7 cellular contexts compared by ENCODE assay signal in genomic region chr2:38178556-38179419, GRCh38.
DNase-seq lines count a peak whose midpoint lies in the region; ATAC-seq and TF ChIP-seq lines count a peak whose summit lies in the region.

No MANE protein-coding gene starts in this region.

- H3K36me3 Mint-ChIP-seq in activated T-helper 2 cell treated with anti-CD3 and anti-CD28 coated beads, Interferon-gamma antibody, Interleukin-2, Interleukin-4, amounts not matched to agents 10 μg/mL and 5 μg/mL and 100 μg/mL, durations not matched to agents 14 hours and 24 hours and 36 hours (ENCODE audit: low read depth) = no peaks in the 10 kb centered on the region

- peaks cover 69% of the 10 kb centered on the region for H3K4me1 ChIP-seq in skeletal muscle satellite cell (ENCODE audit: control insufficient read depth, insufficient read depth, low read length)

- no peak overlapping the region for H3K4me3 ChIP-seq in fibroblast of the aortic adventitia (ENCODE audit: low read depth, low read length)
- no peak overlapping the region for H3K4me3 ChIP-seq in skeletal muscle satellite cell (ENCODE audit: low read length)

- no peaks in the 10 kb centered on the region for H3K9me3 ChIP-seq in skeletal muscle satellite cell (replicated peaks; ENCODE audit: low read length)

- intact Hi-C loops in activated T-helper 2 cell treated with anti-CD3 and anti-CD28 coated beads, Interferon-gamma antibody, Interleukin-2, Interleukin-4, amounts not matched to agents 10 μg/mL and 5 μg/mL and 100 μg/mL, durations not matched to agents 14 hours and 24 hours and 36 hours (cut with micrococcal nuclease) = no loop called here

- DNase-seq in NCI-H226 (peak; percentile 75), fibroblast of the aortic adventitia (ENCODE audit: low read depth) (peak; percentile 90), ureter (ENCODE audit: low spot score) (no peak), SHP77 (lab: John Stamatoyannopoulos, UW) (no peak)
- DNase-seq in activated T-helper 2 cell treated with anti-CD3 and anti-CD28 coated beads, Interferon-gamma antibody, Interleukin-2, Interleukin-4, amounts not matched to agents 10 μg/mL and 5 μg/mL and 100 μg/mL, durations not matched to agents 14 hours and 24 hours and 36 hours (ENCODE audit: low spot score) = no peak

- no peak overlapping the region for H3K27ac Mint-ChIP-seq in activated T-helper 2 cell treated with anti-CD3 and anti-CD28 coated beads, Interferon-gamma antibody, Interleukin-2, Interleukin-4, amounts not matched to agents 10 μg/mL and 5 μg/mL and 100 μg/mL, durations not matched to agents 14 hours and 24 hours and 36 hours

- peak; percentile 67 for ATAC-seq in GM21367 (IDR thresholded peaks at IDR 0.05; ENCODE audit: unreplicated experiment)

- no peaks in the 10 kb centered on the region for H3K9me3 Mint-ChIP-seq in activated T-helper 2 cell treated with anti-CD3 and anti-CD28 coated beads, Interferon-gamma antibody, Interleukin-2, Interleukin-4, amounts not matched to agents 10 μg/mL and 5 μg/mL and 100 μg/mL, durations not matched to agents 14 hours and 24 hours and 36 hours

- peaks cover 25% of the 10 kb centered on the region for H3K27me3 Mint-ChIP-seq in activated T-helper 2 cell treated with anti-CD3 and anti-CD28 coated beads, Interferon-gamma antibody, Interleukin-2, Interleukin-4, amounts not matched to agents 10 μg/mL and 5 μg/mL and 100 μg/mL, durations not matched to agents 14 hours and 24 hours and 36 hours (ENCODE audit: low read depth)

- no peak for TF ChIP-seq CTCF in fibroblast of the aortic adventitia (IDR thresholded peaks at IDR 0.05; ENCODE audit: insufficient read depth, low read length)

- peak overlapping the region; percentile 41 for H3K4me2 ChIP-seq in skeletal muscle satellite cell (ENCODE audit: low read length)

- H3K36me3 ChIP-seq in skeletal muscle satellite cell (ENCODE audit: insufficient read depth, low read length) = no peaks in the 10 kb centered on the region

- H3K9ac ChIP-seq in skeletal muscle satellite cell (ENCODE audit: low read depth, low read length) = peak overlapping the region; percentile 25

- no peaks in the 10 kb centered on the region for H3K27me3 ChIP-seq in skeletal muscle satellite cell (ENCODE audit: control insufficient read depth, insufficient read depth, low read length)

- no peak overlapping the region for H3K4me3 Mint-ChIP-seq in activated T-helper 2 cell treated with anti-CD3 and anti-CD28 coated beads, Interferon-gamma antibody, Interleukin-2, Interleukin-4, amounts not matched to agents 10 μg/mL and 5 μg/mL and 100 μg/mL, durations not matched to agents 14 hours and 24 hours and 36 hours (ENCODE audit: low read depth)

- H3K4me1 Mint-ChIP-seq in activated T-helper 2 cell treated with anti-CD3 and anti-CD28 coated beads, Interferon-gamma antibody, Interleukin-2, Interleukin-4, amounts not matched to agents 10 μg/mL and 5 μg/mL and 100 μg/mL, durations not matched to agents 14 hours and 24 hours and 36 hours (ENCODE audit: low read depth) = peaks cover 2% of the 10 kb centered on the region

Comparison
In these comparisons a context has a peak if more than half of its experiments do, and no peak if none do; other contexts are left out.
1. DNase-seq: peak in NCI-H226 (single experiment) and fibroblast of the aortic adventitia (single experiment); none in activated T-helper 2 cell treated with anti-CD3 and anti-CD28 coated beads, Interferon-gamma antibody, Interleukin-2, Interleukin-4, amounts not matched to agents 10 μg/mL and 5 μg/mL and 100 μg/mL, durations not matched to agents 14 hours and 24 hours and 36 hours (single experiment), ureter (single experiment) and SHP77 (0 of 2).